ENCODE assay signal across 35 cellular contexts in genomic region chr7:154512121-154512621, GRCh38.
A peak's percentile ranks its signal among the peaks of the same experiment; 100 is the strongest.
DNase-seq lines count a peak whose midpoint lies in the region; ATAC-seq, FAIRE-seq and TF ChIP-seq lines count a peak whose summit lies in the region.
"Had no signal": no experiment of that assay in that cellular context is flagged by ENCODE, and none has a peak within 500 bp of the region (broad histone marks: within the 10 kb centered on the region; RNA-seq: fewer than 3 reads in every experiment).

No MANE protein-coding gene starts in this region.

- H3K4me1 Mint-ChIP-seq in glutamatergic neuron (ENCODE audit: low read depth, unreplicated experiment) = no peaks in the 10 kb centered on the region
- H3K4me1 Mint-ChIP-seq: B cell; CD14-positive monocyte; CD4-positive, alpha-beta memory T cell; CD4-positive, CD25-positive, alpha-beta regulatory T cell; CD8-positive, alpha-beta memory T cell had no signal

- H4K20me1 ChIP-seq in HepG2 (ENCODE audit: insufficient read depth, low read length) (no peaks in the 10 kb centered on the region), neural cell (ENCODE audit: insufficient read depth) (no peaks in the 10 kb centered on the region)
- H4K20me1 ChIP-seq: BLaER1; BLaER1 treated with 17β-estradiol and CSF1 and Interleukin-3, amounts not matched to agents 10 nM and 100 nM had no signal

- H3K36me3 ChIP-seq in HepG2 (replicated peaks in 1 of 2; ENCODE audit: control insufficient read depth in 1 of 2, insufficient read depth in 2 of 2, low read length in 2 of 2) (no peaks in the 10 kb centered on the region), right lobe of liver (no peaks in the 10 kb centered on the region), neural cell (ENCODE audit: insufficient read depth, low read length) (no peaks in the 10 kb centered on the region), urinary bladder (ENCODE audit: insufficient read depth) (no peaks in the 10 kb centered on the region)
- H3K36me3 ChIP-seq: BE2C; BLaER1; BLaER1 treated with 17β-estradiol and CSF1 and Interleukin-3, amounts not matched to agents 10 nM and 100 nM had no signal

- H3K79me2 ChIP-seq in HepG2 (ENCODE audit: insufficient read depth, low read length) (no peaks in the 10 kb centered on the region), neural cell (replicated peaks; ENCODE audit: insufficient read depth, low read length) (no peaks in the 10 kb centered on the region)

- H3K9me3 Mint-ChIP-seq in glutamatergic neuron (ENCODE audit: unreplicated experiment) = peaks cover 17% of the 10 kb centered on the region

- H3K4me3 ChIP-seq in HepG2 (replicated peaks in 1 of 3; ENCODE audit: insufficient read depth in 1 of 3, low read depth in 2 of 3, low read length in 3 of 3) (no peak overlapping the region), right lobe of liver (no peak overlapping the region), neural cell (ENCODE audit: low read length) (peak overlapping the region; percentile 39), urinary bladder (ENCODE audit: low read depth, low read length) (no peak overlapping the region)
- H3K4me3 ChIP-seq: A549; BLaER1; BLaER1 treated with 17β-estradiol and CSF1 and Interleukin-3, amounts not matched to agents 10 nM and 100 nM had no signal

- POLR2A ChIA-PET in HepG2 (lab: Yijun Ruan, JAX) = no interaction called here

- H3K27me3 ChIP-seq in HepG2 (ENCODE audit: control insufficient read depth in 1 of 2, insufficient read depth in 2 of 2, low read length in 2 of 2) = no peaks in the 10 kb centered on the region; a peak in 1 of 5 replicates
- no peaks in the 10 kb centered on the region for H3K27me3 ChIP-seq in right lobe of liver
- H3K27me3 ChIP-seq in neural cell (ENCODE audit: insufficient read depth, low read depth, low read length) = no peaks in the 10 kb centered on the region
- H3K27me3 ChIP-seq: BE2C; BLaER1; BLaER1 treated with 17β-estradiol and CSF1 and Interleukin-3, amounts not matched to agents 10 nM and 100 nM had no signal

- WGBS in HepG2 (ENCODE audit: low lambda C conversion rate) = 17% methylated on average over 6 of the region's 6 CpGs
- 56% methylated on average over 6 of the region's 6 CpGs for WGBS in right lobe of liver (ENCODE audit: insufficient coverage, low coverage, low lambda C conversion rate, missing lambda C conversion rate)
- WGBS in urinary bladder = 74% methylated on average over 6 of the region's 6 CpGs

- in situ Hi-C loops in HepG2 (cut with HindIII; ENCODE audit: extremely low pct_ligation_motif_present, low pct_unique_long_range_greater_than_20kb) = no loop called here

- DNase-seq in HepG2 (ENCODE audit: low spot score) (no peak), right lobe of liver (no peak), glutamatergic neuron (no peak), MV-4-11 (lab: John Stamatoyannopoulos, UW) (no peak)
- DNase-seq: 8988T; ACHN; AML-193; BE2C; C1 segment of cervical spinal cord; Caco-2; Calu3; CD4-positive, alpha-beta memory T cell; CD4-positive, alpha-beta T cell; CD4-positive, CD25-positive, alpha-beta regulatory T cell; CD8-positive, alpha-beta memory T cell; CD8-positive, alpha-beta T cell; COR-L47; DMS 273 treated with DMSO at 0.1 percent for 48 hours; DMS153; DMS53; DMS79; DMS79 treated with DMSO at 0.1 percent for 48 hours; DND-41; EL had no signal

- TF ChIP-seq POLR2A in HepG2 (IDR thresholded peaks at IDR 0.05; ENCODE audit: insufficient read depth in 1 of 2, low read depth in 2 of 2, low read length in 2 of 2) = no peak
- TF ChIP-seq POLR2A in right lobe of liver (IDR thresholded peaks at IDR 0.05) = no peak

- H3K4me3 Mint-ChIP-seq in glutamatergic neuron (ENCODE audit: unreplicated experiment) = no peak overlapping the region
- H3K4me3 Mint-ChIP-seq: B cell; CD14-positive monocyte; CD4-positive, alpha-beta memory T cell; CD4-positive, alpha-beta T cell; CD4-positive, CD25-positive, alpha-beta regulatory T cell; CD8-positive, alpha-beta memory T cell; CD8-positive, alpha-beta T cell had no signal

- ATAC-seq in HepG2 = no peak
- ATAC-seq in right lobe of liver = no peak
- ATAC-seq: A549; CD8-positive, alpha-beta T cell had no signal

- H3K9me3 ChIP-seq in HepG2 (ENCODE audit: low read length) = no peaks in the 10 kb centered on the region
- H3K9me3 ChIP-seq in right lobe of liver = no peaks in the 10 kb centered on the region
- H3K9me3 ChIP-seq in neural cell (ENCODE audit: low read length) = no peaks in the 10 kb centered on the region
- H3K9me3 ChIP-seq: A549, BLaER1, Caco-2 had no signal

- H3K9me2 ChIP-seq in neural cell (ENCODE audit: insufficient read depth, low read length) = no peaks in the 10 kb centered on the region

- H3K4me1 ChIP-seq in HepG2 (ENCODE audit: insufficient read depth, low read length) (no peaks in the 10 kb centered on the region), right lobe of liver (no peaks in the 10 kb centered on the region), urinary bladder (ENCODE audit: insufficient read depth) (no peaks in the 10 kb centered on the region)
- H3K4me1 ChIP-seq: A549; BE2C; BLaER1; BLaER1 treated with 17β-estradiol and CSF1 and Interleukin-3, amounts not matched to agents 10 nM and 100 nM; Caco-2 had no signal

- H2AFZ ChIP-seq in HepG2 (ENCODE audit: low read length) = no peak overlapping the region
- H2AFZ ChIP-seq in neural cell (ENCODE audit: low read depth, low read length) = no peak overlapping the region

- no peak overlapping the region for H3K27ac Mint-ChIP-seq in glutamatergic neuron (ENCODE audit: unreplicated experiment)
- H3K27ac Mint-ChIP-seq: B cell; CD14-positive monocyte; CD4-positive, alpha-beta memory T cell; CD4-positive, alpha-beta T cell; CD4-positive, CD25-positive, alpha-beta regulatory T cell; CD8-positive, alpha-beta memory T cell; CD8-positive, alpha-beta T cell had no signal

- no peaks in the 10 kb centered on the region for H3K36me3 Mint-ChIP-seq in glutamatergic neuron (ENCODE audit: unreplicated experiment)
- H3K36me3 Mint-ChIP-seq: CD14-positive monocyte; CD4-positive, alpha-beta memory T cell; CD4-positive, CD25-positive, alpha-beta regulatory T cell; CD8-positive, alpha-beta memory T cell; CD8-positive, alpha-beta T cell had no signal

- H3K9ac ChIP-seq in HepG2 (ENCODE audit: insufficient read depth, low read depth, low read length) (no peak overlapping the region), neural cell (ENCODE audit: low read length) (peak overlapping the region; percentile 32)
- H3K9ac ChIP-seq: BLaER1; BLaER1 treated with 17β-estradiol and CSF1 and Interleukin-3, amounts not matched to agents 10 nM and 100 nM had no signal

- TF ChIP-seq CTCF in HepG2 (CRISPR knock-in tag; IDR thresholded peaks at IDR 0.05) (no peak), right lobe of liver (IDR thresholded peaks at IDR 0.05) (no peak), neural cell (IDR thresholded peaks at IDR 0.05; ENCODE audit: poor library complexity, severe bottlenecking) (peak; percentile 32), glutamatergic neuron (IDR thresholded peaks at IDR 0.05; ENCODE audit: partially characterized antibody, unreplicated experiment) (no peak)

- FAIRE-seq in HepG2 (lab: Jason Lieb, UNC) = no peak
- FAIRE-seq: A204.1, A549, D721Med had no signal

- H3K27me3 Mint-ChIP-seq in glutamatergic neuron (ENCODE audit: unreplicated experiment) = peaks cover 2% of the 10 kb centered on the region
- H3K27me3 Mint-ChIP-seq: B cell; CD4-positive, alpha-beta memory T cell; CD4-positive, alpha-beta T cell; CD4-positive, CD25-positive, alpha-beta regulatory T cell; CD8-positive, alpha-beta memory T cell had no signal

- TF ChIP-seq RAD21 in HepG2 (CRISPR knock-in tag; IDR thresholded peaks at IDR 0.05) (no peak), neural cell (conservative IDR thresholded peaks at IDR 0.05) (peak; percentile 55)

- TF ChIP-seq EP300 in HepG2 (IDR thresholded peaks at IDR 0.05; ENCODE audit: low read depth in 2 of 2, low read length in 2 of 2) (no peak), HepG2 (CRISPR knock-in tag; IDR thresholded peaks at IDR 0.05; ENCODE audit: borderline replicate concordance) (no peak), neural cell (conservative IDR thresholded peaks at IDR 0.05; ENCODE audit: poor library complexity, severe bottlenecking) (peak; percentile 88)

- CTCF ChIA-PET in HepG2 (lab: Yijun Ruan, JAX; ENCODE audit: low intra/inter-chr PET ratio, low total read pairs) = no interaction called here

- H3K4me2 ChIP-seq in HepG2 (ENCODE audit: low read depth, low read length) = no peak overlapping the region
- H3K4me2 ChIP-seq in neural cell (ENCODE audit: low read length) = peak overlapping the region; percentile 46
- H3K4me2 ChIP-seq: A549; BLaER1; BLaER1 treated with 17β-estradiol and CSF1 and Interleukin-3, amounts not matched to agents 10 nM and 100 nM had no signal

- no TSS peak for BruUV-seq in HepG2 (replicated peaks; lab: Mats Ljungman, UMichigan)

- intact Hi-C loops in HepG2 (cut with micrococcal nuclease; ENCODE audit: unreplicated experiment) = no loop called here
- intact Hi-C loops in right lobe of liver (cut with DNase I) = no loop called here

- H3K27ac ChIP-seq in HepG2 (ENCODE audit: extremely low read length, insufficient read depth, low read length) = no peak overlapping the region
- no peak overlapping the region for H3K27ac ChIP-seq in right lobe of liver
- peak overlapping the region; percentile 87 for H3K27ac ChIP-seq in neural cell (ENCODE audit: low read length)
- H3K27ac ChIP-seq in urinary bladder (ENCODE audit: low read depth) = peak overlapping the region; percentile 18
- H3K27ac ChIP-seq: 22Rv1; A549; BLaER1; BLaER1 treated with 17β-estradiol and CSF1 and Interleukin-3, amounts not matched to agents 10 nM and 100 nM; C4-2B had no signal

- H3F3A ChIP-seq in neural cell (ENCODE audit: insufficient read depth, low read length, poor library complexity, severe bottlenecking) = peaks cover 6% of the 10 kb centered on the region

TF ChIP-seq in neural cell, 6 proteins besides CTCF, POLR2A, EP300 and RAD21 (continues in another document):
- TF ChIP-seq POLR2AphosphoS5 (IDR thresholded peaks at IDR 0.05) = peak; percentile 68
- no peak for TF ChIP-seq EZH2 (IDR thresholded peaks at IDR 0.05; ENCODE audit: borderline replicate concordance, insufficient read depth, low read length, poor library complexity, severe bottlenecking)

Comparison
In these comparisons a context has a peak if more than half of its experiments do, and no peak if none do; other contexts are left out.
1. H3K27ac ChIP-seq: peak in neural cell (single experiment) and urinary bladder (single experiment); none in HepG2 (single experiment) and right lobe of liver (0 of 3).